ENCODE assay signal across 8 cellular contexts in the genomic region with DNA sequence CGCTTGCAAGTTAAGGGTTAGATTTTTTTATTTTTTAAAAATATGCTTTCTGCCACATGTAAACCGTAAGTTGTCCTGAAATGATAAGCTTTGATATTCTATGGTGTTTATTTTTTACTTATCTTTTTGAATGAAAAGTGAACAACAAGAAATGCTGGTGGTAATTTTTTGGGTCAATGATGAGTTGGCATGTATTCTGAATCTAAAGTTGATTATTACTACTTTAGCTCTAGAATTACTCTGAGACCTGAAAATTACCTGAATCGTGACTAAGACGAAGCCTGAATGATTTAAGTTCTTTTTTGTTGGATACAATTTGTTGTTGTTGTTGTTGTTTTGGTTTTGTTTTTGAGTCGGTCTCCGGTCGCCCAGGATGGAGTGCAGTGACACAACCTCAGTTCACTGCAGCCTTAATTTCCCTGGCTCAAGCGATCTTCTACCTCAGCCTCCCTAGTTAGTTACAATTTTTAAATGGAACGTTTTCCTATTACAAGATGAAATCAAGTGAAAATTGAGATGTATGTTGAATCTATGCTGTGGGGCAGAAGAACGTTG. TPM values are rescaled to one million over a fixed set of nuclear protein-coding genes. Genes with fewer than 3 reads are reported as not detected.
DNase-seq lines count a peak whose midpoint lies in the region; ATAC-seq, FAIRE-seq and TF ChIP-seq lines count a peak whose summit lies in the region.

No MANE protein-coding gene starts in this region.

- peak overlapping the region; percentile 78 for H3K9ac ChIP-seq in HCT116 (ENCODE audit: low read length)

- BruUV-seq in HCT116 (replicated peaks; lab: Mats Ljungman, UMichigan): no TSS peak

- no peak for FAIRE-seq in GM12891 (lab: Jason Lieb, UNC)

- POLR2A ChIA-PET in HCT116 (lab: Charles Lee): interaction anchor here (2.0 kb wide), 1 partner anchor 23 kb away, joined by 6 read pairs; no protein-coding TSS in a partner anchor

- H3K4me3 ChIP-seq in HCT116 (replicated peaks in 1 of 2; ENCODE audit: low read depth in 1 of 2, low read length in 2 of 2) (peak overlapping the region; percentile 67 to 78), WI38 (ENCODE audit: low read depth, low read length) (peak overlapping the region; percentile 84), right cardiac atrium (ENCODE audit: low read length) (peak overlapping the region; percentile 96), skin epidermis (peak overlapping the region; percentile 53 to 80 (median 64))

- no peak overlapping the region for H2AFZ ChIP-seq in HCT116 (ENCODE audit: low read depth, low read length, poor library complexity, severe bottlenecking)

- no peaks in the 10 kb centered on the region for H3K9me2 ChIP-seq in HCT116 (ENCODE audit: insufficient read depth)

- CTCF ChIA-PET in HCT116 (lab: Charles Lee): no interaction called here

- ATAC-seq in HCT116: no peak
- no peak for ATAC-seq in right cardiac atrium
- no peak for ATAC-seq in GM21526 (IDR thresholded peaks at IDR 0.05; ENCODE audit: low FRiP score, unreplicated experiment)
- no peak for ATAC-seq in GM19463 (IDR thresholded peaks at IDR 0.05; ENCODE audit: unreplicated experiment)

- H3K27ac ChIP-seq in HCT116 (ENCODE audit: low read depth, low read length): peak overlapping the region; percentile 97
- no peak overlapping the region for H3K27ac ChIP-seq in right cardiac atrium (ENCODE audit: low read length)
- H3K27ac ChIP-seq in skin epidermis: peak overlapping the region in 19 of 21 experiments; percentile 7 to 97 (median 87)

- H3K79me2 ChIP-seq in HCT116 (ENCODE audit: insufficient read depth, low read length): peaks cover 59% of the 10 kb centered on the region

- no peak for DNase-seq in HCT116 (ENCODE audit: low read depth, low spot score)
- no peak for DNase-seq in right cardiac atrium
- DNase-seq in germinal center (ENCODE audit: low spot score): no peak
- DNase-seq in GM12891 (ENCODE audit: insufficient read length, low spot score): no peak

- H3K9me3 ChIP-seq in HCT116 (ENCODE audit: control insufficient read depth in 1 of 2, insufficient read depth in 1 of 2, low read depth in 1 of 2, low read length in 2 of 2) (no peaks in the 10 kb centered on the region), right cardiac atrium (ENCODE audit: control insufficient read depth, low read length) (no peaks in the 10 kb centered on the region)

- TF ChIP-seq CTCF in HCT116 (IDR thresholded peaks at IDR 0.05 in 2 of 3, conservative IDR thresholded peaks at IDR 0.05 in 1 of 3; ENCODE audit: borderline replicate concordance in 1 of 3, insufficient read depth in 1 of 3, low read depth in 2 of 3, low read length in 2 of 3) (no peak), WI38 (IDR thresholded peaks at IDR 0.05; ENCODE audit: low read depth, low read length) (no peak)

- RAD21 ChIA-PET in HCT116 (lab: Charles Lee; ENCODE audit: low non-redundant PET in 1 of 2, low total read pairs in 2 of 2, uncharacterized antibody in 2 of 2, unreplicated experiment in 2 of 2): no interaction called here

- no peaks in the 10 kb centered on the region for H3K27me3 ChIP-seq in HCT116 (ENCODE audit: insufficient read depth, low read length)
- no peaks in the 10 kb centered on the region for H3K27me3 ChIP-seq in right cardiac atrium (ENCODE audit: control insufficient read depth, insufficient read depth)

- H4K20me1 ChIP-seq in HCT116 (ENCODE audit: insufficient read depth): peaks cover 38% of the 10 kb centered on the region

- intact Hi-C loops in HCT116 (cut with micrococcal nuclease): loop anchor here (2.0 to 5.0 kb wide), 2 partner anchors 114 to 155 kb away; no protein-coding TSS in a partner anchor
- intact Hi-C loops in right cardiac atrium (cut with DNase I): loop anchor here in 1 of 4 donors (5.0 kb wide), 1 partner anchor 60 kb away; no protein-coding TSS in a partner anchor

- peaks cover 32 to 55% of the 10 kb centered on the region in 2 experiments for H3K36me3 ChIP-seq in HCT116 (ENCODE audit: control insufficient read depth in 1 of 2, insufficient read depth in 2 of 2, low read length in 2 of 2)

- TF ChIP-seq RAD21 in HCT116 (IDR thresholded peaks at IDR 0.05; ENCODE audit: low read depth): no peak

- 2% methylated on average over 10 of the region's 10 CpGs for WGBS in right cardiac atrium

- H3K4me2 ChIP-seq in HCT116 (ENCODE audit: low read length): peak overlapping the region; percentile 81

- TF ChIP-seq POLR2A in HCT116 (IDR thresholded peaks at IDR 0.05; ENCODE audit: borderline replicate concordance, extremely low read depth, insufficient read depth, insufficient read length) (no peak), GM12891 (IDR thresholded peaks at IDR 0.05; ENCODE audit: low read depth, low read length) (no peak)

- peaks cover 7 to 49% of the 10 kb centered on the region in 2 experiments; a peak in 3 of 4 replicates for H3K4me1 ChIP-seq in HCT116 (ENCODE audit: control insufficient read depth in 1 of 2, insufficient read depth in 2 of 2, low read length in 2 of 2)
- peaks cover 2% of the 10 kb centered on the region for H3K4me1 ChIP-seq in right cardiac atrium (ENCODE audit: control insufficient read depth, insufficient read depth, low read length)

TF ChIP-seq in HCT116, 20 proteins besides CTCF, POLR2A, EP300 and RAD21:
- TF ChIP-seq POLR2AphosphoS5 (IDR thresholded peaks at IDR 0.05; ENCODE audit: low read depth, low read length): peak; percentile 5; the same call in 1 of the 2 replicates
- TF ChIP-seq, protein P1, sequence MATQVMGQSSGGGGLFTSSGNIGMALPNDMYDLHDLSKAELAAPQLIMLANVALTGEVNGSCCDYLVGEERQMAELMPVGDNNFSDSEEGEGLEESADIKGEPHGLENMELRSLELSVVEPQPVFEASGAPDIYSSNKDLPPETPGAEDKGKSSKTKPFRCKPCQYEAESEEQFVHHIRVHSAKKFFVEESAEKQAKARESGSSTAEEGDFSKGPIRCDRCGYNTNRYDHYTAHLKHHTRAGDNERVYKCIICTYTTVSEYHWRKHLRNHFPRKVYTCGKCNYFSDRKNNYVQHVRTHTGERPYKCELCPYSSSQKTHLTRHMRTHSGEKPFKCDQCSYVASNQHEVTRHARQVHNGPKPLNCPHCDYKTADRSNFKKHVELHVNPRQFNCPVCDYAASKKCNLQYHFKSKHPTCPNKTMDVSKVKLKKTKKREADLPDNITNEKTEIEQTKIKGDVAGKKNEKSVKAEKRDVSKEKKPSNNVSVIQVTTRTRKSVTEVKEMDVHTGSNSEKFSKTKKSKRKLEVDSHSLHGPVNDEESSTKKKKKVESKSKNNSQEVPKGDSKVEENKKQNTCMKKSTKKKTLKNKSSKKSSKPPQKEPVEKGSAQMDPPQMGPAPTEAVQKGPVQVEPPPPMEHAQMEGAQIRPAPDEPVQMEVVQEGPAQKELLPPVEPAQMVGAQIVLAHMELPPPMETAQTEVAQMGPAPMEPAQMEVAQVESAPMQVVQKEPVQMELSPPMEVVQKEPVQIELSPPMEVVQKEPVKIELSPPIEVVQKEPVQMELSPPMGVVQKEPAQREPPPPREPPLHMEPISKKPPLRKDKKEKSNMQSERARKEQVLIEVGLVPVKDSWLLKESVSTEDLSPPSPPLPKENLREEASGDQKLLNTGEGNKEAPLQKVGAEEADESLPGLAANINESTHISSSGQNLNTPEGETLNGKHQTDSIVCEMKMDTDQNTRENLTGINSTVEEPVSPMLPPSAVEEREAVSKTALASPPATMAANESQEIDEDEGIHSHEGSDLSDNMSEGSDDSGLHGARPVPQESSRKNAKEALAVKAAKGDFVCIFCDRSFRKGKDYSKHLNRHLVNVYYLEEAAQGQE (IDR thresholded peaks at IDR 0.05; ENCODE audit: low read depth): no peak

TF ChIP-seq in GM12891, 5 proteins besides CTCF, POLR2A, EP300 and RAD21:
- TF ChIP-seq POLR2AphosphoS5 (IDR thresholded peaks at IDR 0.05; ENCODE audit: low read depth, low read length): no peak; the same call in 1 of the 2 replicates

RNA-seq across cellular contexts. Expression of a gene that starts 0.9 kb away (rescaled TPM):
- 203 TPM for total RNA-seq in HCT116 (2021; ENCODE audit: unreplicated experiment)
- polyA plus RNA-seq in HCT116 (2012): 83.1 and 97.2 TPM in 2 replicates
- total RNA-seq in right cardiac atrium: 10 to 100 TPM; 55.4 to 67.2 (median 57.1) TPM
- 50.0 TPM for polyA plus RNA-seq in right cardiac atrium
- 96.4 TPM for polyA plus RNA-seq in GM12891 (2012; ENCODE audit: low read depth, missing spikeins)

RNA-seq across cellular contexts. Expression of a gene that starts 9.7 kb away (rescaled TPM):
- 1.7 TPM for total RNA-seq in HCT116 (2021; ENCODE audit: unreplicated experiment)
- polyA plus RNA-seq in HCT116 (2012): 0.12 and 0.30 TPM in 2 replicates
- under 1 TPM; 0.43 to 0.76 (median 0.59) TPM for total RNA-seq in right cardiac atrium
- 0.16 TPM for polyA plus RNA-seq in right cardiac atrium
- 0.03 TPM for polyA plus RNA-seq in GM12891 (2012; ENCODE audit: low read depth, missing spikeins)
